ENCODE assay signal across 12 cellular contexts in genomic region chr9:86096382-86096781, GRCh38. TPM values are rescaled to one million over a fixed set of nuclear protein-coding genes. Genes with fewer than 3 reads are reported as not detected.
DNase-seq lines count a peak whose midpoint lies in the region; ATAC-seq and TF ChIP-seq lines count a peak whose summit lies in the region.
"Had no signal": no experiment of that assay in that cellular context is flagged by ENCODE, and none has a peak within 500 bp of the region (broad histone marks: within the 10 kb centered on the region; RNA-seq: fewer than 3 reads in every experiment).

No MANE protein-coding gene starts in this region.

- intact Hi-C loops in head of caudate nucleus (cut with DNase I) = no loop called here

- H3K4me3 Mint-ChIP-seq in HFFc6 = no peak overlapping the region
- H3K4me3 Mint-ChIP-seq: activated B cell treated with CpG ODN at 0.5 μM for 24 hours, CD14-positive monocyte had no signal

- H3K4me1 Mint-ChIP-seq in HFFc6 (ENCODE audit: low read depth) = peaks cover 29% of the 10 kb centered on the region

- H3K27ac Mint-ChIP-seq in HFFc6 = no peak overlapping the region
- H3K27ac Mint-ChIP-seq: activated B cell treated with CpG ODN at 0.5 μM for 24 hours, CD14-positive monocyte had no signal

- no peaks in the 10 kb centered on the region; the same call in none of the 2 replicates for H3K27me3 Mint-ChIP-seq in HFFc6 (ENCODE audit: insufficient read depth)

- peak overlapping the region; percentile 73 for H3K27ac ChIP-seq in smooth muscle cell (ENCODE audit: low read depth)

- H4K20me1 ChIP-seq in smooth muscle cell (ENCODE audit: low read depth) = peaks cover 8% of the 10 kb centered on the region

- TF ChIP-seq CTCF in HFFc6 (IDR thresholded peaks at IDR 0.05) (no peak), fibroblast of the aortic adventitia (IDR thresholded peaks at IDR 0.05; ENCODE audit: insufficient read depth, low read length) (no peak), smooth muscle cell (IDR thresholded peaks at IDR 0.05; ENCODE audit: borderline replicate concordance, insufficient read depth, poor library complexity, severe bottlenecking) (no peak)

- H3K36me3 Mint-ChIP-seq in HFFc6 (ENCODE audit: low read depth) = no peaks in the 10 kb centered on the region

- peaks cover 62% of the 10 kb centered on the region for H3K79me2 ChIP-seq in smooth muscle cell (ENCODE audit: low read depth)

- no peak overlapping the region for H2AFZ ChIP-seq in smooth muscle cell (ENCODE audit: low read depth)

- 0 out of 3 replicates have a peak, but pooled peaks have one; percentile 4 for ATAC-seq in SK-N-SH treated with all-trans-retinoic acid at 6 μM for 48 hours
- ATAC-seq: left lobe of liver had no signal

- H3K4me2 ChIP-seq in smooth muscle cell = peak overlapping the region; percentile 19

- no peaks in the 10 kb centered on the region for H3K9me3 Mint-ChIP-seq in HFFc6
- H3K9me3 Mint-ChIP-seq: activated B cell treated with CpG ODN at 0.5 μM for 24 hours had no signal

- H3K4me3 ChIP-seq in fibroblast of the aortic adventitia (ENCODE audit: low read depth, low read length) (no peak overlapping the region), smooth muscle cell (no peak overlapping the region)

- H3K27me3 ChIP-seq in smooth muscle cell (ENCODE audit: low read depth) = no peaks in the 10 kb centered on the region

- H3F3A ChIP-seq in smooth muscle cell (ENCODE audit: low read depth) = no peaks in the 10 kb centered on the region

- no peak overlapping the region for H3K9ac ChIP-seq in smooth muscle cell (ENCODE audit: low read depth)

- H3K36me3 ChIP-seq in smooth muscle cell (ENCODE audit: low read depth) = no peaks in the 10 kb centered on the region

- H3K9me3 ChIP-seq in smooth muscle cell (replicated peaks; ENCODE audit: low read depth) = no peaks in the 10 kb centered on the region

- H3K4me1 ChIP-seq in smooth muscle cell (ENCODE audit: low read depth) = peaks cover 34% of the 10 kb centered on the region

- 3% methylated on average over 2 of the region's 2 CpGs for WGBS in smooth muscle cell (ENCODE audit: low lambda C conversion rate)

- DNase-seq in HFFc6 (peak; percentile 10), fibroblast of the aortic adventitia (ENCODE audit: low read depth) (peak; percentile 49), smooth muscle cell (lab: John Stamatoyannopoulos, UW; ENCODE audit: unreplicated experiment) (no peak), head of caudate nucleus (no peak), retina (no peak), NCI-H2196 treated with DMSO at 0.1 percent for 48 hours (lab: John Stamatoyannopoulos, UW; ENCODE audit: unreplicated experiment) (no peak)
- DNase-seq: activated B cell treated with CpG ODN at 0.5 μM for 24 hours; activated naive CD4-positive, alpha-beta T cell treated with Interleukin-2 at 50 U/mL for 16 hours; DND-41 had no signal

TF ChIP-seq in SK-N-SH treated with all-trans-retinoic acid at 6 μM for 48 hours, 23 proteins besides CTCF, POLR2A, EP300 and RAD21:
- TF ChIP-seq ARNTL (CRISPR knock-in tag; IDR thresholded peaks at IDR 0.05; ENCODE audit: borderline replicate concordance, low read depth) (no peak), OSR1 (CRISPR knock-in tag; IDR thresholded peaks at IDR 0.05) (no peak), ZC3H10 (CRISPR knock-in tag; IDR thresholded peaks at IDR 0.05) (no peak), PPARA (CRISPR knock-in tag; IDR thresholded peaks at IDR 0.05; ENCODE audit: borderline replicate concordance) (no peak), BACH2 (CRISPR knock-in tag; IDR thresholded peaks at IDR 0.05; ENCODE audit: borderline replicate concordance) (no peak), SNAI2 (CRISPR knock-in tag; IDR thresholded peaks at IDR 0.05) (no peak)

RNA-seq across cellular contexts. Expression of gene GOLM1, which starts 3.0 kb away (rescaled TPM):
- total RNA-seq in HFFc6 (2021; fragmentation: NEBNext Ultra II Directional; extraction: Animal tissue kit (Norgen Biotek cat#: 25700)) = 10 to 100 TPM; 24.0 to 36.6 (median 25.0) TPM
- total RNA-seq in fibroblast of the aortic adventitia (ENCODE audit: low replicate concordance) (53.5 and 72.0 TPM in 2 replicates), smooth muscle cell (36.2 and 45.6 TPM in 2 replicates)
- polyA plus RNA-seq in smooth muscle cell = 62.1 and 69.2 TPM in 2 replicates

Comparison
In these comparisons a context has a peak if more than half of its experiments do, and no peak if none do; other contexts are left out.
1. DNase-seq: peak in HFFc6 (single experiment) and fibroblast of the aortic adventitia (single experiment); none in smooth muscle cell (single experiment), head of caudate nucleus (0 of 42), retina (single experiment) and NCI-H2196 treated with DMSO at 0.1 percent for 48 hours (single experiment).